1 cellular context compared by ENCODE assay signal in genomic region chr1:91021686-91022517, GRCh38.
TF ChIP-seq lines count a peak whose summit lies in the region.

TSS of gene ZNF644 (minus strand) at chr1:91022035. CDS start at chr1:90982353, 39,682 bp downstream.

TF ChIP-seq in GM12878, 131 proteins besides CTCF, POLR2A, EP300 and RAD21 (continued from another document and continues in another):
- TF ChIP-seq, protein P1, sequence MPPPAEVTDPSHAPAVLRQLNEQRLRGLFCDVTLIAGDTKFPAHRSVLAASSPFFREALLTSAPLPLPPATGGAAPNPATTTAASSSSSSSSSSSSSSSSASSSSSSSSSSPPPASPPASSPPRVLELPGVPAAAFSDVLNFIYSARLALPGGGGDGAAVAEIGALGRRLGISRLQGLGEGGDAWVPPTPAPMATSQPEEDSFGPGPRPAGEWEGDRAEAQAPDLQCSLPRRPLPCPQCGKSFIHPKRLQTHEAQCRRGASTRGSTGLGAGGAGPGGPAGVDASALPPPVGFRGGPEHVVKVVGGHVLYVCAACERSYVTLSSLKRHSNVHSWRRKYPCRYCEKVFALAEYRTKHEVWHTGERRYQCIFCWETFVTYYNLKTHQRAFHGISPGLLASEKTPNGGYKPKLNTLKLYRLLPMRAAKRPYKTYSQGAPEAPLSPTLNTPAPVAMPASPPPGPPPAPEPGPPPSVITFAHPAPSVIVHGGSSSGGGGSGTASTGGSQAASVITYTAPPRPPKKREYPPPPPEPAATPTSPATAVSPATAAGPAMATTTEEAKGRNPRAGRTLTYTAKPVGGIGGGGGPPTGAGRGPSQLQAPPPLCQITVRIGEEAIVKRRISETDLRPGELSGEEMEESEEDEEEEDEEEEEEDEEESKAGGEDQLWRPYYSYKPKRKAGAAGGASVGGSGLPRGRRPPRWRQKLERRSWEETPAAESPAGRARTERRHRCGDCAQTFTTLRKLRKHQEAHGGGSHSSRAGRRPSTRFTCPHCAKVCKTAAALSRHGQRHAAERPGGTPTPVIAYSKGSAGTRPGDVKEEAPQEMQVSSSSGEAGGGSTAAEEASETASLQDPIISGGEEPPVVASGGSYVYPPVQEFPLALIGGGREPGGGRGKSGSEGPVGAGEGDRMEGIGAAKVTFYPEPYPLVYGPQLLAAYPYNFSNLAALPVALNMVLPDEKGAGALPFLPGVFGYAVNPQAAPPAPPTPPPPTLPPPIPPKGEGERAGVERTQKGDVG (CRISPR knock-in tag; IDR thresholded peaks at IDR 0.05) = no peak
- no peak for TF ChIP-seq BRCA1 (IDR thresholded peaks at IDR 0.05; ENCODE audit: low read depth, low read length)
- no peak for TF ChIP-seq GABPA (IDR thresholded peaks at IDR 0.05; ENCODE audit: low read depth)
- no peak for TF ChIP-seq FOXK2 (IDR thresholded peaks at IDR 0.05)
- TF ChIP-seq, protein P2, sequence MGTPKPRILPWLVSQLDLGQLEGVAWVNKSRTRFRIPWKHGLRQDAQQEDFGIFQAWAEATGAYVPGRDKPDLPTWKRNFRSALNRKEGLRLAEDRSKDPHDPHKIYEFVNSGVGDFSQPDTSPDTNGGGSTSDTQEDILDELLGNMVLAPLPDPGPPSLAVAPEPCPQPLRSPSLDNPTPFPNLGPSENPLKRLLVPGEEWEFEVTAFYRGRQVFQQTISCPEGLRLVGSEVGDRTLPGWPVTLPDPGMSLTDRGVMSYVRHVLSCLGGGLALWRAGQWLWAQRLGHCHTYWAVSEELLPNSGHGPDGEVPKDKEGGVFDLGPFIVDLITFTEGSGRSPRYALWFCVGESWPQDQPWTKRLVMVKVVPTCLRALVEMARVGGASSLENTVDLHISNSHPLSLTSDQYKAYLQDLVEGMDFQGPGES (IDR thresholded peaks at IDR 0.05) = no peak
- TF ChIP-seq PML (IDR thresholded peaks at IDR 0.05; ENCODE audit: low read length) = no peak
- no peak for TF ChIP-seq SUZ12 (IDR thresholded peaks at IDR 0.05; ENCODE audit: unreplicated experiment)
- peak; percentile 61; the same call in 1 of the 2 replicates for TF ChIP-seq CBX5 (IDR thresholded peaks at IDR 0.05; ENCODE audit: low read depth)
- TF ChIP-seq ASH2L (IDR thresholded peaks at IDR 0.05; ENCODE audit: borderline replicate concordance, low read depth) = no peak
- peak; percentile 92 for TF ChIP-seq YY1 (IDR thresholded peaks at IDR 0.05; ENCODE audit: low read depth, low read length)
- TF ChIP-seq CREB1 (IDR thresholded peaks at IDR 0.05; ENCODE audit: low read depth) = peak; percentile 93
- TF ChIP-seq ATF3 (IDR thresholded peaks at IDR 0.05; ENCODE audit: borderline replicate concordance, extremely low read depth, low read depth, low read length) = no peak
- TF ChIP-seq RFX5 (IDR thresholded peaks at IDR 0.05; ENCODE audit: low read depth, low read length) = 0 out of 2 replicates have a peak, but pooled peaks have one; percentile 35
- peak; percentile 77; the same call in 1 of the 2 replicates for TF ChIP-seq LARP7 (IDR thresholded peaks at IDR 0.05)
- peak; percentile 84 to 93 for TF ChIP-seq EGR1 (IDR thresholded peaks at IDR 0.05; ENCODE audit: borderline replicate concordance in 1 of 2, low read depth in 2 of 2, low read length in 2 of 2)
- TF ChIP-seq, protein P3, sequence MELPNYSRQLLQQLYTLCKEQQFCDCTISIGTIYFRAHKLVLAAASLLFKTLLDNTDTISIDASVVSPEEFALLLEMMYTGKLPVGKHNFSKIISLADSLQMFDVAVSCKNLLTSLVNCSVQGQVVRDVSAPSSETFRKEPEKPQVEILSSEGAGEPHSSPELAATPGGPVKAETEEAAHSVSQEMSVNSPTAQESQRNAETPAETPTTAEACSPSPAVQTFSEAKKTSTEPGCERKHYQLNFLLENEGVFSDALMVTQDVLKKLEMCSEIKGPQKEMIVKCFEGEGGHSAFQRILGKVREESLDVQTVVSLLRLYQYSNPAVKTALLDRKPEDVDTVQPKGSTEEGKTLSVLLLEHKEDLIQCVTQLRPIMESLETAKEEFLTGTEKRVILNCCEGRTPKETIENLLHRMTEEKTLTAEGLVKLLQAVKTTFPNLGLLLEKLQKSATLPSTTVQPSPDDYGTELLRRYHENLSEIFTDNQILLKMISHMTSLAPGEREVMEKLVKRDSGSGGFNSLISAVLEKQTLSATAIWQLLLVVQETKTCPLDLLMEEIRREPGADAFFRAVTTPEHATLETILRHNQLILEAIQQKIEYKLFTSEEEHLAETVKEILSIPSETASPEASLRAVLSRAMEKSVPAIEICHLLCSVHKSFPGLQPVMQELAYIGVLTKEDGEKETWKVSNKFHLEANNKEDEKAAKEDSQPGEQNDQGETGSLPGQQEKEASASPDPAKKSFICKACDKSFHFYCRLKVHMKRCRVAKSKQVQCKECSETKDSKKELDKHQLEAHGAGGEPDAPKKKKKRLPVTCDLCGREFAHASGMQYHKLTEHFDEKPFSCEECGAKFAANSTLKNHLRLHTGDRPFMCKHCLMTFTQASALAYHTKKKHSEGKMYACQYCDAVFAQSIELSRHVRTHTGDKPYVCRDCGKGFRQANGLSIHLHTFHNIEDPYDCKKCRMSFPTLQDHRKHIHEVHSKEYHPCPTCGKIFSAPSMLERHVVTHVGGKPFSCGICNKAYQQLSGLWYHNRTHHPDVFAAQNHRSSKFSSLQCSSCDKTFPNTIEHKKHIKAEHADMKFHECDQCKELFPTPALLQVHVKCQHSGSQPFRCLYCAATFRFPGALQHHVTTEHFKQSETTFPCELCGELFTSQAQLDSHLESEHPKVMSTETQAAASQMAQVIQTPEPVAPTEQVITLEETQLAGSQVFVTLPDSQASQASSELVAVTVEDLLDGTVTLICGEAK (IDR thresholded peaks at IDR 0.05; ENCODE audit: borderline replicate concordance) = no peak
- TF ChIP-seq NR2C2 (IDR thresholded peaks at IDR 0.05; ENCODE audit: borderline replicate concordance, control insufficient read depth, insufficient read length, low read depth) = no peak
- TF ChIP-seq, protein P4, sequence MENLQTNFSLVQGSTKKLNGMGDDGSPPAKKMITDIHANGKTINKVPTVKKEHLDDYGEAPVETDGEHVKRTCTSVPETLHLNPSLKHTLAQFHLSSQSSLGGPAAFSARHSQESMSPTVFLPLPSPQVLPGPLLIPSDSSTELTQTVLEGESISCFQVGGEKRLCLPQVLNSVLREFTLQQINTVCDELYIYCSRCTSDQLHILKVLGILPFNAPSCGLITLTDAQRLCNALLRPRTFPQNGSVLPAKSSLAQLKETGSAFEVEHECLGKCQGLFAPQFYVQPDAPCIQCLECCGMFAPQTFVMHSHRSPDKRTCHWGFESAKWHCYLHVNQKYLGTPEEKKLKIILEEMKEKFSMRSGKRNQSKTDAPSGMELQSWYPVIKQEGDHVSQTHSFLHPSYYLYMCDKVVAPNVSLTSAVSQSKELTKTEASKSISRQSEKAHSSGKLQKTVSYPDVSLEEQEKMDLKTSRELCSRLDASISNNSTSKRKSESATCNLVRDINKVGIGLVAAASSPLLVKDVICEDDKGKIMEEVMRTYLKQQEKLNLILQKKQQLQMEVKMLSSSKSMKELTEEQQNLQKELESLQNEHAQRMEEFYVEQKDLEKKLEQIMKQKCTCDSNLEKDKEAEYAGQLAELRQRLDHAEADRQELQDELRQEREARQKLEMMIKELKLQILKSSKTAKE (IDR thresholded peaks at IDR 0.05; ENCODE audit: low read depth, poor library complexity, severe bottlenecking) = no peak
- no peak for TF ChIP-seq PAX8 (IDR thresholded peaks at IDR 0.05)
- peak; percentile 90 for TF ChIP-seq KLF5 (IDR thresholded peaks at IDR 0.05; ENCODE audit: partially characterized antibody)
- TF ChIP-seq STAT3 (IDR thresholded peaks at IDR 0.05; ENCODE audit: low read depth, low read length) = 0 out of 2 replicates have a peak, but pooled peaks have one; percentile 56
- TF ChIP-seq MEF2A (IDR thresholded peaks at IDR 0.05; ENCODE audit: insufficient read depth, low read depth, low read length) = no peak
- TF ChIP-seq, protein P5, sequence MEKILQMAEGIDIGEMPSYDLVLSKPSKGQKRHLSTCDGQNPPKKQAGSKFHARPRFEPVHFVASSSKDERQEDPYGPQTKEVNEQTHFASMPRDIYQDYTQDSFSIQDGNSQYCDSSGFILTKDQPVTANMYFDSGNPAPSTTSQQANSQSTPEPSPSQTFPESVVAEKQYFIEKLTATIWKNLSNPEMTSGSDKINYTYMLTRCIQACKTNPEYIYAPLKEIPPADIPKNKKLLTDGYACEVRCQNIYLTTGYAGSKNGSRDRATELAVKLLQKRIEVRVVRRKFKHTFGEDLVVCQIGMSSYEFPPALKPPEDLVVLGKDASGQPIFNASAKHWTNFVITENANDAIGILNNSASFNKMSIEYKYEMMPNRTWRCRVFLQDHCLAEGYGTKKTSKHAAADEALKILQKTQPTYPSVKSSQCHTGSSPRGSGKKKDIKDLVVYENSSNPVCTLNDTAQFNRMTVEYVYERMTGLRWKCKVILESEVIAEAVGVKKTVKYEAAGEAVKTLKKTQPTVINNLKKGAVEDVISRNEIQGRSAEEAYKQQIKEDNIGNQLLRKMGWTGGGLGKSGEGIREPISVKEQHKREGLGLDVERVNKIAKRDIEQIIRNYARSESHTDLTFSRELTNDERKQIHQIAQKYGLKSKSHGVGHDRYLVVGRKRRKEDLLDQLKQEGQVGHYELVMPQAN (conservative IDR thresholded peaks at IDR 0.05) = 0 out of 2 replicates have a peak, but pooled peaks have one; percentile 25
- no peak for TF ChIP-seq FOXM1 (IDR thresholded peaks at IDR 0.05; ENCODE audit: low read depth, low read length)
- no peak; the same call in 1 of the 2 replicates for TF ChIP-seq POLR2AphosphoS2 (IDR thresholded peaks at IDR 0.05; ENCODE audit: low read depth, low read length)
- TF ChIP-seq SREBF2 (IDR thresholded peaks at IDR 0.05; ENCODE audit: low read length) = no peak
- no peak for TF ChIP-seq ZNF274 (IDR thresholded peaks at IDR 0.05; ENCODE audit: insufficient read depth, insufficient read length)
- TF ChIP-seq GATAD2B (conservative IDR thresholded peaks at IDR 0.05; ENCODE audit: low read depth) = no peak; the same call in 1 of the 2 replicates
- no peak for TF ChIP-seq ZNF622 (IDR thresholded peaks at IDR 0.05)
- TF ChIP-seq CEBPB (IDR thresholded peaks at IDR 0.05; ENCODE audit: borderline replicate concordance in 1 of 2, low read depth in 2 of 2, low read length in 2 of 2) = no peak
- no peak; the same call in 1 of the 2 replicates for TF ChIP-seq STAT1 (conservative IDR thresholded peaks at IDR 0.05)
- TF ChIP-seq CHD2 (IDR thresholded peaks at IDR 0.05; ENCODE audit: borderline replicate concordance, low read depth, low read length) = peak; percentile 42; the same call in 1 of the 2 replicates
- peak; percentile 87; the same call in 1 of the 2 replicates for TF ChIP-seq MXI1 (IDR thresholded peaks at IDR 0.05; ENCODE audit: low read depth, low read length)
- no peak for TF ChIP-seq NFXL1 (IDR thresholded peaks at IDR 0.05; ENCODE audit: borderline replicate concordance)
- no peak for TF ChIP-seq TCF7 (IDR thresholded peaks at IDR 0.05; ENCODE audit: borderline replicate concordance)
- TF ChIP-seq BACH1 (IDR thresholded peaks at IDR 0.05; ENCODE audit: borderline replicate concordance) = peak; percentile 67; the same call in 1 of the 2 replicates
- TF ChIP-seq, protein P6, sequence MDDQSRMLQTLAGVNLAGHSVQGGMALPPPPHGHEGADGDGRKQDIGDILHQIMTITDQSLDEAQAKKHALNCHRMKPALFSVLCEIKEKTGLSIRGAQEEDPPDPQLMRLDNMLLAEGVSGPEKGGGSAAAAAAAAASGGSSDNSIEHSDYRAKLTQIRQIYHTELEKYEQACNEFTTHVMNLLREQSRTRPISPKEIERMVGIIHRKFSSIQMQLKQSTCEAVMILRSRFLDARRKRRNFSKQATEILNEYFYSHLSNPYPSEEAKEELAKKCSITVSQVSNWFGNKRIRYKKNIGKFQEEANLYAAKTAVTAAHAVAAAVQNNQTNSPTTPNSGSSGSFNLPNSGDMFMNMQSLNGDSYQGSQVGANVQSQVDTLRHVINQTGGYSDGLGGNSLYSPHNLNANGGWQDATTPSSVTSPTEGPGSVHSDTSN (IDR thresholded peaks at IDR 0.05; ENCODE audit: insufficient replicate concordance, low read depth, low read length) = no peak
- TF ChIP-seq MTA2 (IDR thresholded peaks at IDR 0.05; ENCODE audit: low read depth) = peak; percentile 63
- no peak for TF ChIP-seq E4F1 (IDR thresholded peaks at IDR 0.05; ENCODE audit: borderline replicate concordance, partially characterized antibody)
- TF ChIP-seq, protein P7, sequence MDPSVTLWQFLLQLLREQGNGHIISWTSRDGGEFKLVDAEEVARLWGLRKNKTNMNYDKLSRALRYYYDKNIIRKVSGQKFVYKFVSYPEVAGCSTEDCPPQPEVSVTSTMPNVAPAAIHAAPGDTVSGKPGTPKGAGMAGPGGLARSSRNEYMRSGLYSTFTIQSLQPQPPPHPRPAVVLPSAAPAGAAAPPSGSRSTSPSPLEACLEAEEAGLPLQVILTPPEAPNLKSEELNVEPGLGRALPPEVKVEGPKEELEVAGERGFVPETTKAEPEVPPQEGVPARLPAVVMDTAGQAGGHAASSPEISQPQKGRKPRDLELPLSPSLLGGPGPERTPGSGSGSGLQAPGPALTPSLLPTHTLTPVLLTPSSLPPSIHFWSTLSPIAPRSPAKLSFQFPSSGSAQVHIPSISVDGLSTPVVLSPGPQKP (IDR thresholded peaks at IDR 0.05; ENCODE audit: low read depth, low read length) = peak; percentile 62; the same call in 1 of the 2 replicates
- TF ChIP-seq JUNB (IDR thresholded peaks at IDR 0.05) = no peak
- no peak for TF ChIP-seq IRF4 (IDR thresholded peaks at IDR 0.05; ENCODE audit: low read depth, low read length)
- TF ChIP-seq IKZF1 (conservative IDR thresholded peaks at IDR 0.05) = peak; percentile 91
- peak; percentile 70 to 81 for TF ChIP-seq BHLHE40 (IDR thresholded peaks at IDR 0.05; ENCODE audit: borderline replicate concordance in 1 of 2, low read depth in 2 of 2, low read length in 1 of 2)
- peak; percentile 22; the same call in 1 of the 2 replicates for TF ChIP-seq SMARCA5 (IDR thresholded peaks at IDR 0.05)
- TF ChIP-seq ATF7 (IDR thresholded peaks at IDR 0.05; ENCODE audit: low read depth) = peak; percentile 90
- TF ChIP-seq NR2C1 (IDR thresholded peaks at IDR 0.05) = no peak; the same call in 1 of the 2 replicates
- peak; percentile 51 for TF ChIP-seq NRF1 (conservative IDR thresholded peaks at IDR 0.05; ENCODE audit: low read depth, low read length)
